18 cellular contexts compared by ENCODE assay signal in the genomic region with DNA sequence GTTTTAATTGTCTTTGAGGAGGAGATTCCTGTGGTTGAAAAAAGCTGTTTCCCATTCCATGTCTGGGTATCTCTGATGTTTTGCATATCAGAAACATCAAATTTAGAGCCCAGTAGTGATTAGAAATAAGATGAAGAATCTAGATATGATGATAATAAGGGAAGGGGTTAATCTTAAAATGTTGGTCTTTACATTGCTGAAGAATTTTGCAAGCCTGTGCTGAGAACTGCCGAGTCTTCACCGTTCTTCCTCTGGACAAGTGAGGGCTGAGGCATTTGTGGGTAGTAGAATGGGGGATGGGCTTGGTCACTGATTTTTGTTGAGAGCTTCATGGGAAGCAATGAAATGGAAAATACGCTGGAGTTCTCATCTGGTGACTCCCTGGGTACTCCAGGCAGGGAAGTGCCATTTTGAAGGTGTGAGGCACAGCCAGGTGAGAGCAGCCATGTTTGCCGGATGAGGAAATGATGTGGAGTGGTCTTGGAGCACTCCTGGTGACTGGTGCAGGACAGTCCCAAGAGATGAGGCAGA. TPM values are rescaled to one million over a fixed set of nuclear protein-coding genes. Genes with fewer than 3 reads are reported as not detected.
DNase-seq lines count a peak whose midpoint lies in the region; TF ChIP-seq lines count a peak whose summit lies in the region.
"Had no signal": no experiment of that assay in that cellular context is flagged by ENCODE, and none has a peak within 500 bp of the region (broad histone marks: within the 10 kb centered on the region; RNA-seq: fewer than 3 reads in every experiment).

No MANE protein-coding gene starts in this region.

- H3K27ac Mint-ChIP-seq in endodermal cell: peak overlapping the region; percentile 83
- peak overlapping the region; percentile 10 to 69 (median 52) for H3K27ac Mint-ChIP-seq in nephron
- H3K27ac Mint-ChIP-seq in immature natural killer cell: no peak overlapping the region
- H3K27ac Mint-ChIP-seq: activated CD8-positive, alpha-beta T cell treated with anti-CD3 and anti-CD28 coated beads for 36 hours; effector memory CD8-positive, alpha-beta T cell had no signal

- no peak for TF ChIP-seq CTCF in endodermal cell (conservative IDR thresholded peaks at IDR 0.05)
- no peak for TF ChIP-seq CTCF in nephron (IDR thresholded peaks at IDR 0.05; ENCODE audit: unreplicated experiment in 3 of 3)
- no peak for TF ChIP-seq CTCF in GM13976 (IDR thresholded peaks at IDR 0.05; ENCODE audit: borderline replicate concordance, control extremely low read depth, extremely low read depth, insufficient read depth, missing control alignments)

- H3K36me3 Mint-ChIP-seq in endodermal cell (ENCODE audit: low read depth) (peaks cover 46% of the 10 kb centered on the region), nephron (ENCODE audit: low read depth) (peaks cover 38% of the 10 kb centered on the region), immature natural killer cell (peaks cover 0 to under 1% (median 0%) of the 10 kb centered on the region in 3 donors)

- peaks cover 52% of the 10 kb centered on the region for H3K36me3 ChIP-seq in endodermal cell (ENCODE audit: control insufficient read depth, insufficient read depth, low read length)
- H3K36me3 ChIP-seq: neutrophil, suprapubic skin had no signal

- H3K4me3 Mint-ChIP-seq in endodermal cell: peak overlapping the region; percentile 18
- peak overlapping the region in 1 of 3 experiments; percentile 3 for H3K4me3 Mint-ChIP-seq in nephron
- H3K4me3 Mint-ChIP-seq in immature natural killer cell: no peak overlapping the region
- H3K4me3 Mint-ChIP-seq: activated CD8-positive, alpha-beta T cell treated with anti-CD3 and anti-CD28 coated beads for 36 hours; central memory CD8-positive, alpha-beta T cell; effector memory CD8-positive, alpha-beta T cell had no signal

- DNase-seq in Caki2 (ENCODE audit: low read depth) (peak; percentile 40), M059J (ENCODE audit: low read depth) (peak; percentile 55), endodermal cell (no peak), immature natural killer cell (no peak), NOMO-1 treated with dmso at 0.1 percent for 144 hours (lab: John Stamatoyannopoulos, UW; ENCODE audit: unreplicated experiment) (no peak), GDM1 (lab: John Stamatoyannopoulos, UW) (no peak), GM13976 (ENCODE audit: low spot score) (no peak)
- DNase-seq: activated CD8-positive, alpha-beta T cell treated with anti-CD3 and anti-CD28 coated beads for 36 hours; effector memory CD8-positive, alpha-beta T cell; foreskin melanocyte; NCI-H1048; NCI-H526; PC-9; stimulated activated CD4-positive, alpha-beta T cell treated with anti-CD3 and anti-CD28 coated beads, Interleukin-4, amount 100 ng/mL, for 1 hour had no signal

- H3K27ac ChIP-seq in endodermal cell (ENCODE audit: low read depth, low read length): no peak overlapping the region
- H3K27ac ChIP-seq: neutrophil, PC-9, suprapubic skin had no signal

- peaks cover 43% of the 10 kb centered on the region for H3K4me1 ChIP-seq in endodermal cell (ENCODE audit: control insufficient read depth, insufficient read depth, low read length)

- 80 to 87% methylated on average over 4 of the region's 4 CpGs for WGBS in endodermal cell (ENCODE audit: insufficient coverage in 1 of 2, insufficient read length in 1 of 2), 2 experiments

- in situ Hi-C loops in Caki2 (cut with HindIII; ENCODE audit: low pct_unique_long_range_greater_than_20kb, low sequenced_read_pairs) (no loop called here), GM13976 (cut with MboI; ENCODE audit: low sequenced_read_pairs, unreplicated experiment) (no loop called here)

- H3K9ac ChIP-seq in endodermal cell (ENCODE audit: extremely low read depth, low read length, poor library complexity, severe bottlenecking): no peak overlapping the region

- no peak overlapping the region for H3K4me3 ChIP-seq in endodermal cell (ENCODE audit: low read length)
- H3K4me3 ChIP-seq: PC-9, suprapubic skin had no signal

- H3K27me3 ChIP-seq in endodermal cell (ENCODE audit: control insufficient read depth, insufficient read depth, low read length, poor library complexity, severe bottlenecking): no peaks in the 10 kb centered on the region
- H3K27me3 ChIP-seq: neutrophil, suprapubic skin had no signal

- H3K27me3 Mint-ChIP-seq in endodermal cell (ENCODE audit: insufficient read depth): no peaks in the 10 kb centered on the region
- H3K27me3 Mint-ChIP-seq in nephron (ENCODE audit: low read depth): no peaks in the 10 kb centered on the region
- peaks cover 3 to 10% (median 3%) of the 10 kb centered on the region in 3 donors for H3K27me3 Mint-ChIP-seq in immature natural killer cell (ENCODE audit: low read depth in 3 of 3)
- H3K27me3 Mint-ChIP-seq: central memory CD8-positive, alpha-beta T cell; effector memory CD8-positive, alpha-beta T cell had no signal

- no peaks in the 10 kb centered on the region for H3K9me3 Mint-ChIP-seq in endodermal cell
- no peaks in the 10 kb centered on the region for H3K9me3 Mint-ChIP-seq in nephron
- peaks cover 0 to 2% (median 0%) of the 10 kb centered on the region in 6 donors for H3K9me3 Mint-ChIP-seq in immature natural killer cell
- H3K9me3 Mint-ChIP-seq: activated CD8-positive, alpha-beta T cell treated with anti-CD3 and anti-CD28 coated beads for 36 hours; central memory CD8-positive, alpha-beta T cell; effector memory CD8-positive, alpha-beta T cell had no signal

- H3K4me1 Mint-ChIP-seq in endodermal cell (peaks cover 83% of the 10 kb centered on the region), nephron (peaks cover 89% of the 10 kb centered on the region), immature natural killer cell (peaks cover 18 to 22% of the 10 kb centered on the region in 2 donors)

- H3K9me3 ChIP-seq in endodermal cell (ENCODE audit: control insufficient read depth, low read length): no peaks in the 10 kb centered on the region
- H3K9me3 ChIP-seq: neutrophil, suprapubic skin had no signal

RNA-seq across cellular contexts. Expression of a gene that starts 10.2 kb away (rescaled TPM):
- total RNA-seq in Caki2 (2014; rRNA removed; shearing (Covaris generic); ENCODE audit: low replicate concordance): 0.47 TPM in 1 of 2 replicates, not detected in the other
- total RNA-seq in M059J (2014; rRNA removed; shearing (Covaris generic)): 0.34 and 2.6 TPM in 2 replicates
- 100 to 1,000 TPM in 1 of 2 donors, 10 to 100 TPM in 1; 73.2 to 105 TPM for total RNA-seq in endodermal cell
- polyA plus RNA-seq in endodermal cell (2013, experiment 1 of 2): 29.9 TPM
- 29.0 TPM for polyA plus RNA-seq in endodermal cell (2013, experiment 2 of 2)
- polyA plus RNA-seq in immature natural killer cell: 1 to 10 TPM in 1 of 3 donors, under 1 TPM in 1, not detected in 1; 0.83 to 1.8 TPM

Comparison
In these comparisons a context has a peak if more than half of its experiments do, and no peak if none do; other contexts are left out.
1. DNase-seq: peak in Caki2 (single experiment) and M059J (single experiment); none in endodermal cell (single experiment), immature natural killer cell (0 of 3), NOMO-1 treated with dmso at 0.1 percent for 144 hours (single experiment), GDM1 (single experiment) and GM13976 (single experiment).
2. H3K27ac Mint-ChIP-seq: peak in endodermal cell (single experiment) and nephron (3 of 3); none in immature natural killer cell (0 of 6).
3. RNA of a gene that starts 10.2 kb away (total RNA-seq): 73.2 to 105 TPM in endodermal cell; 0.34 to 2.6 TPM in M059J and 0.47 TPM in Caki2; every median in the first group is over 10 times any median in the second.